Comparison of ENCODE assay signal across 23 cellular contexts in genomic region chr18:35671952-35672603, GRCh38.
DNase-seq lines count a peak whose midpoint lies in the region; ATAC-seq and TF ChIP-seq lines count a peak whose summit lies in the region.
"Had no signal": no experiment of that assay in that cellular context is flagged by ENCODE, and none has a peak within 500 bp of the region (broad histone marks: within the 10 kb centered on the region; RNA-seq: fewer than 3 reads in every experiment).

No MANE protein-coding gene starts in this region.

- H2AFZ ChIP-seq in ACC112 (ENCODE audit: low read length, unreplicated experiment) = no peak overlapping the region

- DNase-seq in brain microvascular endothelial cell (no peak), mucosa of descending colon (peak in 1 of 3 donors; percentile 5), AG08395 (ENCODE audit: low spot score) (no peak), lower lobe of right lung (no peak)
- DNase-seq: activated CD4-positive, alpha-beta T cell treated with anti-CD3 and anti-CD28 coated beads for 48 hours; activated naive CD4-positive, alpha-beta T cell treated with anti-CD3 and anti-CD28 coated beads, Interleukin-2, amount 50 U/mL, for 16 hours; C1 segment of cervical spinal cord; effector CD8-positive, alpha-beta T cell; KBM-7; naive B cell; NCI-H1694 treated with DMSO at 0.1 percent for 48 hours; occipital lobe; SHP77 treated with DMSO at 0.1 percent for 48 hours; stimulated activated CD4-positive, alpha-beta T cell treated with anti-CD3 and anti-CD28 coated beads, Interleukin-12 subunit alpha, Interleukin-12 subunit beta, amount 100 ng/mL, for 4 hours; stimulated activated CD4-positive, alpha-beta T cell treated with anti-CD3 and anti-CD28 coated beads, Interleukin-4, amount 100 ng/mL, for 4 hours; T-helper 1 cell; tibial artery had no signal

- H3K27me3 ChIP-seq in ACC112 (ENCODE audit: insufficient read depth, low read length) (no peaks in the 10 kb centered on the region), brain microvascular endothelial cell (replicated peaks) (no peaks in the 10 kb centered on the region), lower lobe of right lung (ENCODE audit: low read depth) (no peaks in the 10 kb centered on the region)
- H3K27me3 ChIP-seq: ascending aorta, esophagus muscularis mucosa, tibial artery had no signal

- no peak for TF ChIP-seq EP300 in Ishikawa (IDR thresholded peaks at IDR 0.05; ENCODE audit: borderline replicate concordance)

- no peaks in the 10 kb centered on the region for H3K9me3 ChIP-seq in mucosa of descending colon
- no peaks in the 10 kb centered on the region for H3K9me3 ChIP-seq in lower lobe of right lung
- H3K9me3 ChIP-seq: ascending aorta, esophagus muscularis mucosa, tibial artery had no signal

- peak overlapping the region; percentile 63 for H3K27ac ChIP-seq in ACC112 (ENCODE audit: low read depth, low read length)
- H3K27ac ChIP-seq in brain microvascular endothelial cell = peak overlapping the region; percentile 53
- H3K27ac ChIP-seq in lower lobe of right lung = no peak overlapping the region
- H3K27ac ChIP-seq: ascending aorta, esophagus muscularis mucosa, tibial artery had no signal

- in situ Hi-C loops in brain microvascular endothelial cell (cut with HindIII; ENCODE audit: low pct_ligation_motif_present, low sequenced_read_pairs) = no loop called here

- H3K36me3 ChIP-seq in ACC112 (ENCODE audit: insufficient read depth, low read length) (peaks cover 10% of the 10 kb centered on the region), brain microvascular endothelial cell (replicated peaks) (peaks cover 16% of the 10 kb centered on the region), mucosa of descending colon (ENCODE audit: low read depth) (no peaks in the 10 kb centered on the region), lower lobe of right lung (no peaks in the 10 kb centered on the region)

- no peaks in the 10 kb centered on the region for H3K79me2 ChIP-seq in ACC112 (ENCODE audit: control insufficient read depth, insufficient read depth, low read length, unreplicated experiment)

- intact Hi-C loops in mucosa of descending colon (cut with DNase I, micrococcal nuclease) = no loop called here
- intact Hi-C loops in lower lobe of right lung (cut with DNase I) = no loop called here

- ATAC-seq in mucosa of descending colon (peak; percentile 91), HG03565 (IDR thresholded peaks at IDR 0.05; ENCODE audit: unreplicated experiment) (no peak), HG03460 (IDR thresholded peaks at IDR 0.05; ENCODE audit: unreplicated experiment) (no peak), lower lobe of right lung (no peak)

- H3K4me1 ChIP-seq in ACC112 (ENCODE audit: control insufficient read depth, insufficient read depth, low read length, unreplicated experiment) (peaks cover 16% of the 10 kb centered on the region), mucosa of descending colon (ENCODE audit: low read depth) (peaks cover 7% of the 10 kb centered on the region), lower lobe of right lung (no peaks in the 10 kb centered on the region)
- H3K4me1 ChIP-seq: ascending aorta, esophagus muscularis mucosa, tibial artery had no signal

- no peak for TF ChIP-seq CTCF in brain microvascular endothelial cell (IDR thresholded peaks at IDR 0.05; ENCODE audit: low read depth, low read length, missing control alignments)
- no peak for TF ChIP-seq CTCF in mucosa of descending colon (IDR thresholded peaks at IDR 0.05)
- TF ChIP-seq CTCF in lower lobe of right lung (IDR thresholded peaks at IDR 0.05) = no peak

- H3K4me3 ChIP-seq in ACC112 (ENCODE audit: low read depth, low read length) (no peak overlapping the region), brain microvascular endothelial cell (ENCODE audit: low read depth, low read length) (no peak overlapping the region), mucosa of descending colon (no peak overlapping the region), lower lobe of right lung (no peak overlapping the region)
- H3K4me3 ChIP-seq: ascending aorta, esophagus muscularis mucosa, tibial artery had no signal

- TF ChIP-seq RAD21 in Ishikawa (IDR thresholded peaks at IDR 0.05; ENCODE audit: low read depth) = no peak

TF ChIP-seq in Ishikawa, 13 proteins besides CTCF, POLR2A, EP300 and RAD21:
- no peak for TF ChIP-seq FOXM1 (IDR thresholded peaks at IDR 0.05; ENCODE audit: borderline replicate concordance, low read depth)
- peak; percentile 74 for TF ChIP-seq REST (IDR thresholded peaks at IDR 0.05; ENCODE audit: low read depth)
